Comparison of ENCODE assay signal across 11 cellular contexts in genomic region chr20:31669876-31670275, GRCh38. TPM values are rescaled to one million over a fixed set of nuclear protein-coding genes. Genes with fewer than 3 reads are reported as not detected.
DNase-seq lines count a peak whose midpoint lies in the region; ATAC-seq and TF ChIP-seq lines count a peak whose summit lies in the region.
"Had no signal": no experiment of that assay in that cellular context is flagged by ENCODE, and none has a peak within 500 bp of the region (broad histone marks: within the 10 kb centered on the region; RNA-seq: fewer than 3 reads in every experiment).

No MANE protein-coding gene starts in this region.

- POLR2A ChIA-PET in HEK293T (lab: Yijun Ruan, JAX): no interaction called here

- H3K36me3 ChIP-seq in KOPT-K1 (ENCODE audit: insufficient read depth, low read length) (peaks cover 79% of the 10 kb centered on the region), left lung (peaks cover 0 to 33% of the 10 kb centered on the region in 2 donors), stomach (peaks cover 13 to 34% (median 18%) of the 10 kb centered on the region in 4 donors)

- H3K27me3 ChIP-seq in left lung: no peaks in the 10 kb centered on the region
- no peaks in the 10 kb centered on the region for H3K27me3 ChIP-seq in stomach
- no peaks in the 10 kb centered on the region for H3K27me3 ChIP-seq in foreskin keratinocyte

- peak overlapping the region; percentile 38 for H3K27ac ChIP-seq in KOPT-K1 (ENCODE audit: low read depth, low read length, poor library complexity, severe bottlenecking)
- peak overlapping the region; percentile 60 to 75 for H3K27ac ChIP-seq in left lung
- H3K27ac ChIP-seq in stomach: peak overlapping the region; percentile 79 to 90 (median 88)
- H3K27ac ChIP-seq in foreskin keratinocyte: no peak overlapping the region

- TF ChIP-seq POLR2A in stomach (IDR thresholded peaks at IDR 0.05): no peak

- DNase-seq in amniotic epithelial cell (ENCODE audit: low read depth) (peak; percentile 40), left lung (no peak), stomach (no peak), HEK293T (ENCODE audit: extremely low spot score) (no peak), foreskin keratinocyte (no peak)
- DNase-seq in central memory CD4-positive, alpha-beta T cell: no peak
- no peak for DNase-seq in stimulated activated CD4-positive, alpha-beta T cell treated with anti-CD3 and anti-CD28 coated beads, Interleukin-1b, Interleukin-23, amount 100 ng/mL, for 48 hours

- WGBS in stomach, 5 donors: 20 to 49% (median 36%) methylated on average over 3 of the region's 3 CpGs

- no peak for TF ChIP-seq EP300 in stomach (IDR thresholded peaks at IDR 0.05)

- CTCF ChIA-PET in HEK293T (lab: Yijun Ruan, JAX): interaction anchor here (0.6 to 1.7 kb wide), 3 partner anchors 10 to 54 kb away, joined by 3 to 6 read pairs (median 4); no protein-coding TSS in a partner anchor

- no peak for ATAC-seq in left lung
- ATAC-seq in foreskin keratinocyte: no peak

- intact Hi-C loops in left lung (cut with DNase I) (loop anchor here (5.0 to 10.0 kb wide), 2 partner anchors 52 to 55 kb away; partner anchors contain the start of gene BCL2L1 (in 2 of the 2)), stomach (cut with DNase I; ENCODE audit: low total_unique reads) (no loop called here)

- TF ChIP-seq CTCF in left lung (IDR thresholded peaks at IDR 0.05): no peak
- no peak for TF ChIP-seq CTCF in stomach (IDR thresholded peaks at IDR 0.05)
- TF ChIP-seq CTCF in foreskin keratinocyte (conservative IDR thresholded peaks at IDR 0.05): no peak

- H3K4me1 ChIP-seq in left lung (peaks cover 66 to 99% of the 10 kb centered on the region in 2 donors), stomach (peaks cover 78 to 98% (median 90%) of the 10 kb centered on the region in 4 donors), foreskin keratinocyte (no peaks in the 10 kb centered on the region)

- H3K9me3 ChIP-seq in KOPT-K1 (ENCODE audit: insufficient read depth, low read length, poor library complexity, severe bottlenecking) (no peaks in the 10 kb centered on the region), left lung (no peaks in the 10 kb centered on the region), stomach (no peaks in the 10 kb centered on the region)

- H3K4me3 ChIP-seq in left lung (no peak overlapping the region), stomach (no peak overlapping the region)

TF ChIP-seq in HEK293T, 16 proteins besides CTCF, POLR2A, EP300 and RAD21:
- no peak for TF ChIP-seq FOXA1 (IDR thresholded peaks at IDR 0.05)
- TF ChIP-seq LEF1 (IDR thresholded peaks at IDR 0.05; ENCODE audit: borderline replicate concordance): no peak
- no peak for TF ChIP-seq FOXK2 (IDR thresholded peaks at IDR 0.05)
- no peak for TF ChIP-seq PKNOX1 (IDR thresholded peaks at IDR 0.05)
- no peak for TF ChIP-seq NFRKB (IDR thresholded peaks at IDR 0.05)
- TF ChIP-seq SP1 (IDR thresholded peaks at IDR 0.05): no peak
- no peak for TF ChIP-seq ZNF384 (IDR thresholded peaks at IDR 0.05)
- TF ChIP-seq FOXM1 (IDR thresholded peaks at IDR 0.05; ENCODE audit: borderline replicate concordance): no peak
- no peak for TF ChIP-seq TARDBP (IDR thresholded peaks at IDR 0.05)
- TF ChIP-seq HDGF (IDR thresholded peaks at IDR 0.05; ENCODE audit: borderline replicate concordance): no peak
- TF ChIP-seq BHLHE40 (IDR thresholded peaks at IDR 0.05; ENCODE audit: borderline replicate concordance): no peak
- TF ChIP-seq ELF4 (IDR thresholded peaks at IDR 0.05): no peak
- TF ChIP-seq L3MBTL2 (conservative IDR thresholded peaks at IDR 0.05): no peak

RNA-seq across cellular contexts. Expression of gene COX4I2, which starts 32.2 kb away (rescaled TPM):
- total RNA-seq in left lung (10 to 100 TPM; 13.5 to 15.7 TPM), stomach (1 to 10 TPM in 2 of 5 donors, not detected in 3; 1.8 to 4.2 TPM), foreskin keratinocyte (not detected in 2 replicates)
- polyA plus RNA-seq in stomach (1 to 10 TPM; 1.8 to 6.7 (median 4.8) TPM), foreskin keratinocyte (not detected in 2 replicates)
- total RNA-seq: dermis microvascular lymphatic vessel endothelial cell, M059J had no signal
- polyA plus RNA-seq: keratinocyte had no signal

RNA-seq across cellular contexts. Expression of gene BCL2L1, which starts 52.8 kb away (rescaled TPM):
- 100 to 1,000 TPM; 122 to 181 TPM for total RNA-seq in left lung
- 100 to 1,000 TPM in 2 of 5 donors, 10 to 100 TPM in 3; 61.7 to 210 (median 68.7) TPM for total RNA-seq in stomach
- 10 to 100 TPM; 47.1 to 88.2 (median 73.0) TPM for polyA plus RNA-seq in stomach
- total RNA-seq in foreskin keratinocyte: 114 and 136 TPM in 2 replicates
- polyA plus RNA-seq in foreskin keratinocyte: 106 and 115 TPM in 2 replicates
